7 cellular contexts compared by ENCODE assay signal in the genomic region with DNA sequence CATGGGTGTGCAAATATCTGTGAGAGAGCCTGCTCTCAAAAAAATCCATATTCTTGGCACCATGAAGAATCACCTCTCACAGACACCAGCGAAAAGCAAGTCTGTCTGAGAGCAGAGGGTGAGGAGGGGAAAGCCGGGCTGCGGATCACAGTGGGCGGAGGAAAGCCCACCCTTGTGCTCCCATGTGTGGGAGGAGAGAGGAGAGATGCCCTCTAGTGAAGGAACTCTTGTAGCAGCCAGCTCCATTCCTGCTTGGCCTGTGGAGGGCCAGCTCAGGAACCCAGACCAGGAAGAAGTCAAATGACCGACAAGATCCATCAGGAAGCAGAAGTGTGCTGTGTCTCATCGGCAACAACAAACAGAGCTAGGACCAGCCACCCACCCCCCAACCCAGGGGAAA.
A peak's percentile ranks its signal among the peaks of the same experiment; 100 is the strongest.
DNase-seq lines count a peak whose midpoint lies in the region; TF ChIP-seq lines count a peak whose summit lies in the region.
"Not testable (repeated sequence)": the region's sequence is repeated elsewhere in the genome, so short reads cannot be mapped to it uniquely, and the experiment has no call there.

No MANE protein-coding gene starts in this region.

- not testable (repeated sequence) for H3K27ac ChIP-seq in brain microvascular endothelial cell

- not testable (repeated sequence) for H3K4me3 Mint-ChIP-seq in endothelial cell (ENCODE audit: unreplicated experiment)
- peak overlapping the region in 2 of 3 experiments; percentile 24 to 49 for H3K4me3 Mint-ChIP-seq in nephron

- H3K9me3 Mint-ChIP-seq in endothelial cell (ENCODE audit: unreplicated experiment); nephron: not testable (repeated sequence)

- in situ Hi-C loops in GM13977 (cut with MboI; ENCODE audit: low pct_unique_long_range_greater_than_20kb, low sequenced_read_pairs, unreplicated experiment); brain microvascular endothelial cell (cut with HindIII; ENCODE audit: low pct_ligation_motif_present, low sequenced_read_pairs): not testable (repeated sequence)

- not testable (repeated sequence) for H3K27ac Mint-ChIP-seq in endothelial cell (ENCODE audit: unreplicated experiment); nephron

- not testable (repeated sequence) for H3K27me3 ChIP-seq in brain microvascular endothelial cell (replicated peaks)

- not testable (repeated sequence) for H3K4me3 ChIP-seq in brain microvascular endothelial cell (ENCODE audit: low read depth, low read length)

- not testable (repeated sequence) for TF ChIP-seq CTCF in GM13977 (IDR thresholded peaks at IDR 0.05; ENCODE audit: extremely low read depth, insufficient read depth, missing control alignments); endothelial cell (IDR thresholded peaks at IDR 0.05; ENCODE audit: unreplicated experiment); nephron (IDR thresholded peaks at IDR 0.05; ENCODE audit: unreplicated experiment in 3 of 3)
- TF ChIP-seq CTCF in brain microvascular endothelial cell (IDR thresholded peaks at IDR 0.05; ENCODE audit: low read depth, low read length, missing control alignments), result peak; percentile 25

- H3K4me1 Mint-ChIP-seq in endothelial cell (ENCODE audit: unreplicated experiment), result not testable (repeated sequence)
- peaks cover 10% of the 10 kb centered on the region for H3K4me1 Mint-ChIP-seq in nephron

- H3K36me3 ChIP-seq in brain microvascular endothelial cell (replicated peaks), result not testable (repeated sequence)

- DNase-seq in CMK (ENCODE audit: low read depth) (peak; percentile 15), GM13977 (ENCODE audit: low spot score) (peak; percentile 1), HT-29 (ENCODE audit: low spot score) (peak; percentile 1), endothelial cell (ENCODE audit: low spot score) (peak; percentile 22), islet precursor cell (peak; percentile 69)
- DNase-seq in brain microvascular endothelial cell, result not testable (repeated sequence)

- not testable (repeated sequence) for H3K36me3 Mint-ChIP-seq in endothelial cell (ENCODE audit: low read depth, unreplicated experiment); nephron (ENCODE audit: low read depth)

- not testable (repeated sequence) for H3K27me3 Mint-ChIP-seq in endothelial cell (ENCODE audit: unreplicated experiment); nephron (ENCODE audit: low read depth)
